ENCODE assay signal across 13 cellular contexts in the genomic region with DNA sequence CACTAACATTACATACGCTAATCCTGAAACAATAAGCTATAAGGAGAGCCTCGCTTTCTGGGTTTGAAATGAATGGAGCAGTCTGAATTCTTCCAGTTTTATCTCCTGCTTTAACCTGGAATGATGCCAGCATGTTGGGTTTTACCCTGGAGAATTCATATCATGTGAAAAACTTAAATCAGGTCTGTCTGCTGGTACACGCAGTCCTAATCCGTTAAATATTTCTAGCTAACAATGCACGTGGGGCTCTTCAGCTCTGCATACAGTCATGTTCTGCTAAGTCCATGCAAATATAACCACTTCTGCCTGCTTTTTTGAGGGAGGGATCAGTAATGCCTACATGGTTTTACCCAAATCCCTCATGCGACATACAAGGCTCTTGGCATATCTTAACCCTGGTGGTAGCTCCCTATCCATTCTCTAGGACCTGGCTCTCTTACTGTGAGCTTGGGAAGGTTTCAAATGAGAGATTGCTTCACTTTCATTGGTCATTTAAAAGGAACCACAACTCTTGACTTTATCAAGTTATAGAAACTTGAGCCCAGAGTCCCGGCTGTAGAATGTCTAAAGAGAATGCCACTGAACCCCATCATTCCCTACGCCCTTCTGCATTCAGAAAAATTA.
DNase-seq lines count a peak whose midpoint lies in the region; ATAC-seq and TF ChIP-seq lines count a peak whose summit lies in the region.
"Had no signal": no experiment of that assay in that cellular context is flagged by ENCODE, and none has a peak within 500 bp of the region (broad histone marks: within the 10 kb centered on the region; RNA-seq: fewer than 3 reads in every experiment).

No MANE protein-coding gene starts in this region.

- no peak for TF ChIP-seq POLR2A in heart left ventricle (IDR thresholded peaks at IDR 0.05)

- H3K9me3 ChIP-seq in HUES48 (ENCODE audit: control insufficient read depth, insufficient read depth, low read length), result no peaks in the 10 kb centered on the region
- H3K9me3 ChIP-seq in adipocyte (ENCODE audit: control insufficient read depth, low read length), result no peaks in the 10 kb centered on the region
- H3K9me3 ChIP-seq in heart left ventricle, result no peaks in the 10 kb centered on the region
- H3K9me3 ChIP-seq in smooth muscle cell (replicated peaks; ENCODE audit: low read depth), result no peaks in the 10 kb centered on the region
- H3K9me3 ChIP-seq in endodermal cell (ENCODE audit: control insufficient read depth, low read length), result no peaks in the 10 kb centered on the region
- H3K9me3 ChIP-seq: body of pancreas had no signal

- H3K9me3 Mint-ChIP-seq in endodermal cell, result no peaks in the 10 kb centered on the region
- H3K9me3 Mint-ChIP-seq: CD4-positive, alpha-beta T cell had no signal

- H3K27ac Mint-ChIP-seq in endodermal cell, result no peak overlapping the region
- H3K27ac Mint-ChIP-seq: CD4-positive, alpha-beta T cell had no signal

- H3K27ac ChIP-seq in HUES48 (ENCODE audit: low read depth, low read length), result peak overlapping the region; percentile 14
- H3K27ac ChIP-seq in heart left ventricle, result peak overlapping the region in 7 of 12 donors; percentile 14 to 55 (median 38)
- H3K27ac ChIP-seq in smooth muscle cell (ENCODE audit: low read depth), result no peak overlapping the region
- H3K27ac ChIP-seq in endodermal cell (ENCODE audit: low read depth, low read length), result no peak overlapping the region
- H3K27ac ChIP-seq: body of pancreas, KMS-11 had no signal

- DNase-seq in adipocyte (ENCODE audit: low read depth) (peak; percentile 57), heart left ventricle (no peak), smooth muscle cell (lab: John Stamatoyannopoulos, UW; ENCODE audit: unreplicated experiment) (no peak), endodermal cell (no peak), HuH-7.5 (ENCODE audit: low spot score) (no peak)
- DNase-seq: activated effector memory CD4-positive, alpha-beta T cell treated with anti-CD3 and anti-CD28 coated beads, Interleukin-2, amount 50 U/mL, for 16 hours; CD4-positive, alpha-beta T cell; SIG-M5; stimulated activated naive CD4-positive, alpha-beta T cell treated with Interleukin-2 at 50 U/mL for 16 hours had no signal

- H3K27me3 ChIP-seq in HUES48 (ENCODE audit: control insufficient read depth, insufficient read depth, low read length) (no peaks in the 10 kb centered on the region), adipocyte (replicated peaks; ENCODE audit: control insufficient read depth, insufficient read depth, low read length) (no peaks in the 10 kb centered on the region), heart left ventricle (peaks cover 0 to 3% (median 0%) of the 10 kb centered on the region in 9 donors), smooth muscle cell (ENCODE audit: low read depth) (no peaks in the 10 kb centered on the region), endodermal cell (ENCODE audit: control insufficient read depth, insufficient read depth, low read length, poor library complexity, severe bottlenecking) (no peaks in the 10 kb centered on the region)
- H3K27me3 ChIP-seq: body of pancreas had no signal

- H3K4me2 ChIP-seq in smooth muscle cell, result peak overlapping the region; percentile 52
- H3K4me2 ChIP-seq: KMS-11 had no signal

- H3K36me3 Mint-ChIP-seq in endodermal cell (ENCODE audit: low read depth), result peaks cover 33% of the 10 kb centered on the region

- H3K4me3 Mint-ChIP-seq in endodermal cell, result no peak overlapping the region
- H3K4me3 Mint-ChIP-seq: CD4-positive, alpha-beta T cell had no signal

- H3F3A ChIP-seq in smooth muscle cell (ENCODE audit: low read depth), result no peaks in the 10 kb centered on the region

- H3K4me1 Mint-ChIP-seq in endodermal cell, result peaks cover 21% of the 10 kb centered on the region

- H3K4me3 ChIP-seq in HUES48 (ENCODE audit: low read depth, low read length) (no peak overlapping the region), adipocyte (ENCODE audit: low read length) (peak overlapping the region; percentile 30), heart left ventricle (peak overlapping the region in 1 of 12 donors; percentile 24), smooth muscle cell (no peak overlapping the region), endodermal cell (ENCODE audit: low read length) (no peak overlapping the region)
- H3K4me3 ChIP-seq: body of pancreas had no signal

- H3K9ac ChIP-seq in HUES48 (ENCODE audit: low read depth, low read length) (no peak overlapping the region), adipocyte (ENCODE audit: low read length) (peak overlapping the region; percentile 1), smooth muscle cell (ENCODE audit: low read depth) (no peak overlapping the region), endodermal cell (ENCODE audit: extremely low read depth, low read length, poor library complexity, severe bottlenecking) (no peak overlapping the region)
- H3K9ac ChIP-seq: KMS-11 had no signal

- no peak overlapping the region for H2AFZ ChIP-seq in smooth muscle cell (ENCODE audit: low read depth)

- H3K27me3 Mint-ChIP-seq in endodermal cell (ENCODE audit: insufficient read depth), result no peaks in the 10 kb centered on the region

- ATAC-seq in heart left ventricle, result peak; percentile 51 to 84 (median 65)
- no peak for ATAC-seq in HG03095 (IDR thresholded peaks at IDR 0.05; ENCODE audit: unreplicated experiment)
- ATAC-seq: body of pancreas had no signal

- no peaks in the 10 kb centered on the region for H3K79me2 ChIP-seq in smooth muscle cell (ENCODE audit: low read depth)

- H3K4me1 ChIP-seq in HUES48 (ENCODE audit: control insufficient read depth, insufficient read depth, low read length) (peaks cover 22% of the 10 kb centered on the region), adipocyte (ENCODE audit: control insufficient read depth, insufficient read depth, low read length) (peaks cover 29% of the 10 kb centered on the region), heart left ventricle (peaks cover 0 to 21% (median 10%) of the 10 kb centered on the region in 12 donors), smooth muscle cell (ENCODE audit: low read depth) (peaks cover 20% of the 10 kb centered on the region), endodermal cell (ENCODE audit: control insufficient read depth, insufficient read depth, low read length) (peaks cover 7% of the 10 kb centered on the region)
- H3K4me1 ChIP-seq: body of pancreas had no signal

- TF ChIP-seq CTCF in heart left ventricle (IDR thresholded peaks at IDR 0.05) (no peak), smooth muscle cell (IDR thresholded peaks at IDR 0.05; ENCODE audit: borderline replicate concordance, insufficient read depth, poor library complexity, severe bottlenecking) (no peak), endodermal cell (conservative IDR thresholded peaks at IDR 0.05) (no peak)

- H3K36me3 ChIP-seq in HUES48 (ENCODE audit: control insufficient read depth, insufficient read depth, low read length), result peaks cover 5% of the 10 kb centered on the region; the same call in 1 of the 2 replicates
- peaks cover 10% of the 10 kb centered on the region for H3K36me3 ChIP-seq in adipocyte (ENCODE audit: control insufficient read depth, insufficient read depth, low read length, severe bottlenecking)
- H3K36me3 ChIP-seq in heart left ventricle, result no peaks in the 10 kb centered on the region
- H3K36me3 ChIP-seq in smooth muscle cell (ENCODE audit: low read depth), result no peaks in the 10 kb centered on the region
- peaks cover 18% of the 10 kb centered on the region for H3K36me3 ChIP-seq in endodermal cell (ENCODE audit: control insufficient read depth, insufficient read depth, low read length)

- H4K20me1 ChIP-seq in smooth muscle cell (ENCODE audit: low read depth), result no peaks in the 10 kb centered on the region

- intact Hi-C loops in heart left ventricle (cut with DNase I), result no loop called here

- WGBS in heart left ventricle, 4 donors, result 45 to 62% (median 51%) methylated on average over 8 of the region's 8 CpGs
- 43% methylated on average over 8 of the region's 8 CpGs for WGBS in smooth muscle cell (ENCODE audit: low lambda C conversion rate)
- 90 to 92% methylated on average over 7 to 8 of the region's 8 CpGs for WGBS in endodermal cell (ENCODE audit: insufficient coverage in 1 of 2, insufficient read length in 1 of 2), 2 experiments

Comparison
In these comparisons a context has a peak if more than half of its experiments do, and no peak if none do; other contexts are left out.
1. H3K27ac ChIP-seq: peak in HUES48 (single experiment) and heart left ventricle (7 of 12); none in smooth muscle cell (single experiment) and endodermal cell (single experiment).